8 cellular contexts compared by ENCODE assay signal in the genomic region with DNA sequence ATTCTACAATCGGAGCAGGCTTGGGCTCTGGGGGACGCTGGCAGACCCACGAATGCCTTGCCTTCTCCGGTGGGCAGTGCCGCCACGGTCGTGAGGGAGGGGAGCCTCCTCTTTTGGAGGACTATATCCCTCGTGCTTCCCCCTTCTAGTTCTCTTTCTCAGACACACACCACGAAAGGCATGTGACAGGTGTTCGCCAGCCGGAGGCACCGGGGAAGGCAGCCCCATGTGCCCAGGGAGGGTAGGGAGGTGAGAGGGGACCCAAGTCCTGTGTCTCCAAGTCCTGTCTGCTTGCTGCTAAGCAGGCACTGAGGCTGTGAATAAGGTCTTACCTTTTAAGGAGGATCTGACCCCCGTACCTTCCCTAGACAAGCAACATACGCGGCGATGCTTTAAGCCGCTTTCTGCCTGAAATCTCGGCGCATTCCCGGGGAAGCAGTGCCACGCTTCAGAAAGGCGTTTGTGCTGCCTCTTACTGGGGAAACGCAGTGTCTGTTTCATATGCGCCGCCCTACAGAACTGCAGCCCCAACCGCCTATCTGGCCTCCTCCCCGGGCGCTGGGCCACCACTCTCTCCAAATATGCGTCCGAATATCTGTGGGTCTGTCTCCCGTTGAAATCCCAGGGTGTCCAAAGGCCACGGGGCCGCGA. TPM values are rescaled to one million over a fixed set of nuclear protein-coding genes. Genes with fewer than 3 reads are reported as not detected.
DNase-seq lines count a peak whose midpoint lies in the region; ATAC-seq and TF ChIP-seq lines count a peak whose summit lies in the region.

No MANE protein-coding gene starts in this region.

- CTCF ChIA-PET in PC-3 (lab: Charles Lee) = no interaction called here

- no peak overlapping the region for H3K27ac ChIP-seq in PC-3 (ENCODE audit: low read length)
- peak overlapping the region in 48 of 59 donors; percentile 52 to 92 (median 81) for H3K27ac ChIP-seq in dorsolateral prefrontal cortex
- H3K27ac ChIP-seq in subcutaneous abdominal adipose tissue (ENCODE audit: low read depth, low read length) = no peak overlapping the region

- intact Hi-C loops in PC-3 (cut with micrococcal nuclease) (no loop called here), dorsolateral prefrontal cortex (cut with DNase I) (loop anchor here in 1 of 2 donors (5.0 to 10.0 kb wide), 2 partner anchors 621 to 883 kb away; no protein-coding TSS in a partner anchor), lower leg skin (cut with DNase I; ENCODE audit: low total_unique reads) (loop anchor here (5.0 kb wide), 2 partner anchors 258 to 628 kb away; no protein-coding TSS in a partner anchor)

- H3K36me3 ChIP-seq in PC-3 (ENCODE audit: low read depth, low read length) (no peaks in the 10 kb centered on the region), subcutaneous abdominal adipose tissue (ENCODE audit: control insufficient read depth in 5 of 5, insufficient read depth in 5 of 5, low read length in 5 of 5) (peaks cover 0 to 8% (median 2%) of the 10 kb centered on the region in 5 donors)

- TF ChIP-seq CTCF in PC-3 (conservative IDR thresholded peaks at IDR 0.05; ENCODE audit: low read depth, low read length) (peak; percentile 38; the same call in 1 of the 2 replicates), dorsolateral prefrontal cortex (IDR thresholded peaks at IDR 0.05 in 54 of 56, conservative IDR thresholded peaks at IDR 0.05 in 2 of 56; ENCODE audit: low read depth in 1 of 56, partially characterized antibody in 56 of 56) (peak in 19 of 56 donors; percentile 9 to 39 (median 23)), lower leg skin (IDR thresholded peaks at IDR 0.05) (no peak)

- peaks cover 32% of the 10 kb centered on the region for H3K27me3 ChIP-seq in PC-3 (ENCODE audit: low read length)
- peaks cover 0 to 46% (median 22%) of the 10 kb centered on the region in 45 donors for H3K27me3 ChIP-seq in dorsolateral prefrontal cortex
- H3K27me3 ChIP-seq in subcutaneous abdominal adipose tissue (ENCODE audit: control insufficient read depth in 5 of 5, insufficient read depth in 4 of 5, low read length in 5 of 5) = peaks cover 0 to 39% (median 19%) of the 10 kb centered on the region in 5 donors

- no peak overlapping the region for H3K9ac ChIP-seq in PC-3 (ENCODE audit: low read length)
- H3K9ac ChIP-seq in subcutaneous abdominal adipose tissue (ENCODE audit: low read length in 5 of 5) = peak overlapping the region; percentile 4 to 80 (median 54)

- no peaks in the 10 kb centered on the region for H4K20me1 ChIP-seq in PC-3 (ENCODE audit: low read length)

- peak; percentile 22 for DNase-seq in NCI-H510A treated with DMSO at 0.1 percent for 48 hours (lab: John Stamatoyannopoulos, UW)
- DNase-seq in NCI-H510A (lab: John Stamatoyannopoulos, UW) = no peak
- peak; percentile 53 for DNase-seq in PC-3
- DNase-seq in dorsolateral prefrontal cortex = peak in 9 of 10 donors; percentile 36 to 80 (median 70)
- DNase-seq in lower leg skin (ENCODE audit: low spot score in 2 of 2) = peak in 1 of 2 donors; percentile 93
- DNase-seq in stimulated activated CD4-positive, alpha-beta T cell treated with anti-CD3 and anti-CD28 coated beads, Interleukin-12 subunit alpha, Interleukin-12 subunit beta, amount 100 ng/mL, for 4 hours = no peak
- no peak for DNase-seq in stimulated activated CD4-positive, alpha-beta T cell treated with anti-CD3 and anti-CD28 coated beads, Interleukin-4, amount 100 ng/mL, for 24 hours

- peak overlapping the region; percentile 96 for H3K4me2 ChIP-seq in PC-3 (ENCODE audit: low read length)

- POLR2A ChIA-PET in PC-3 (lab: Charles Lee; ENCODE audit: unreplicated experiment) = no interaction called here

- no peaks in the 10 kb centered on the region for H3K9me3 ChIP-seq in PC-3 (ENCODE audit: low read length)
- H3K9me3 ChIP-seq in subcutaneous abdominal adipose tissue (ENCODE audit: control insufficient read depth in 5 of 5, low read length in 5 of 5) = no peaks in the 10 kb centered on the region

- no peaks in the 10 kb centered on the region for H3F3A ChIP-seq in PC-3 (ENCODE audit: low read length, unreplicated experiment)

- H3K9me2 ChIP-seq in PC-3 (replicated peaks; ENCODE audit: low read length) = no peaks in the 10 kb centered on the region

- TSS peak; percentile 35 for BruUV-seq in PC-3 (replicated peaks; lab: Mats Ljungman, UMichigan)

- no peaks in the 10 kb centered on the region for H3K79me2 ChIP-seq in PC-3 (ENCODE audit: low read length)

- H3K4me1 ChIP-seq in PC-3 (ENCODE audit: insufficient read depth, low read length) (peaks cover 2% of the 10 kb centered on the region; the same call in 1 of the 2 replicates), subcutaneous abdominal adipose tissue (ENCODE audit: control insufficient read depth in 5 of 5, insufficient read depth in 5 of 5, low read length in 5 of 5) (peaks cover 3 to 57% (median 50%) of the 10 kb centered on the region in 5 donors)

- TF ChIP-seq POLR2A in lower leg skin (IDR thresholded peaks at IDR 0.05) = no peak

- peak overlapping the region; percentile 83 for H2AFZ ChIP-seq in PC-3 (ENCODE audit: low read length)

- ATAC-seq in PC-3 = peak; percentile 64

- 5% methylated on average over 34 of the region's 34 CpGs for WGBS in lower leg skin, 2 donors

- H3K4me3 ChIP-seq in PC-3 (ENCODE audit: low read length) = peak overlapping the region; percentile 77
- H3K4me3 ChIP-seq in dorsolateral prefrontal cortex = peak overlapping the region; percentile 48 to 77 (median 63)
- peak overlapping the region; percentile 27 for H3K4me3 ChIP-seq in lower leg skin (ENCODE audit: low read depth, poor library complexity, severe bottlenecking)
- H3K4me3 ChIP-seq in subcutaneous abdominal adipose tissue (ENCODE audit: low read depth in 1 of 5, low read length in 5 of 5) = peak overlapping the region; percentile 68 to 95 (median 82)

RNA-seq across cellular contexts. Expression of a gene that starts 0.8 kb away (rescaled TPM):
- total RNA-seq in PC-3 (2014; rRNA removed) (1.2 TPM in 2 replicates), dorsolateral prefrontal cortex (10 to 100 TPM; 11.6 to 71.1 (median 49.9) TPM), lower leg skin (1 to 10 TPM; 5.1 to 7.0 (median 5.3) TPM)

Comparison
In these comparisons a context has a peak if more than half of its experiments do, and no peak if none do; other contexts are left out.
1. DNase-seq: peak in NCI-H510A treated with DMSO at 0.1 percent for 48 hours (single experiment), PC-3 (single experiment) and dorsolateral prefrontal cortex (9 of 10); none in NCI-H510A (single experiment), stimulated activated CD4-positive, alpha-beta T cell treated with anti-CD3 and anti-CD28 coated beads, Interleukin-12 subunit alpha, Interleukin-12 subunit beta, amount 100 ng/mL, for 4 hours (single experiment) and stimulated activated CD4-positive, alpha-beta T cell treated with anti-CD3 and anti-CD28 coated beads, Interleukin-4, amount 100 ng/mL, for 24 hours (single experiment).
2. H3K27ac ChIP-seq: peak in dorsolateral prefrontal cortex (48 of 59); none in PC-3 (single experiment) and subcutaneous abdominal adipose tissue (single experiment).
3. H3K4me3 ChIP-seq: peak in every context shown above with its lines; median percentile 82 in subcutaneous abdominal adipose tissue; 77 in PC-3; 63 in dorsolateral prefrontal cortex; 27 in lower leg skin.